In genomic region chr3:58560771-58561311, GRCh38 we compare ENCODE assay signal across 8 cellular contexts. TPM values are rescaled to one million over a fixed set of nuclear protein-coding genes. Genes with fewer than 3 reads are reported as not detected.
DNase-seq lines count a peak whose midpoint lies in the region; ATAC-seq and TF ChIP-seq lines count a peak whose summit lies in the region.

No MANE protein-coding gene starts in this region.

- no peak overlapping the region for H3K4me3 ChIP-seq in NB4 (ENCODE audit: low read depth, low read length)
- no peak overlapping the region for H3K4me3 ChIP-seq in mesodermal cell (ENCODE audit: extremely low read depth, insufficient read depth, low read length, poor library complexity, severe bottlenecking)

- no peaks in the 10 kb centered on the region for H3K36me3 ChIP-seq in mesodermal cell (ENCODE audit: control insufficient read depth, insufficient read depth, low read length)

- peak; percentile 16 for TF ChIP-seq CTCF in NB4 (IDR thresholded peaks at IDR 0.05; ENCODE audit: low read depth, low read length)

- no peaks in the 10 kb centered on the region for H3K9me3 ChIP-seq in mesodermal cell (ENCODE audit: control insufficient read depth, low read length)

- peak overlapping the region; percentile 85 for H3K27ac ChIP-seq in mesodermal cell (ENCODE audit: low read depth, low read length, severe bottlenecking)

- no peak for TF ChIP-seq POLR2A in NB4 (IDR thresholded peaks at IDR 0.05; ENCODE audit: extremely low read depth, insufficient read length)

- DNase-seq in EH (ENCODE audit: low read depth) (peak; percentile 98), NB4 (ENCODE audit: low read depth) (peak; percentile 42), ecto neural progenitor cell (ENCODE audit: low spot score) (peak; percentile 70), C1 segment of cervical spinal cord (lab: John Stamatoyannopoulos, UW) (no peak)

- peaks cover 18% of the 10 kb centered on the region for H3K4me1 ChIP-seq in mesodermal cell (ENCODE audit: control insufficient read depth, insufficient read depth, low read length, poor library complexity, severe bottlenecking)

- 62 to 63% methylated on average over 9 to 10 of the region's 12 CpGs for WGBS in mesodermal cell (ENCODE audit: insufficient coverage in 2 of 2), 2 experiments

- ATAC-seq in HG02970 (IDR thresholded peaks at IDR 0.05; ENCODE audit: low FRiP score, unreplicated experiment) (no peak), GM18873 (IDR thresholded peaks at IDR 0.05; ENCODE audit: low FRiP score, unreplicated experiment) (no peak), HG03565 (IDR thresholded peaks at IDR 0.05; ENCODE audit: unreplicated experiment) (no peak)

RNA-seq across cellular contexts. Expression of gene FAM107A, which starts 16.4 kb away (rescaled TPM):
- not detected for polyA plus RNA-seq in mesodermal cell (2013, experiment 1 of 2)
- polyA plus RNA-seq in mesodermal cell (2013, experiment 2 of 2) = 0.10 TPM

RNA-seq across cellular contexts. Expression of gene ACOX2, which starts 23.9 kb away (rescaled TPM):
- polyA plus RNA-seq in mesodermal cell (2013, experiment 1 of 2) = 3.8 TPM
- polyA plus RNA-seq in mesodermal cell (2013, experiment 2 of 2) = 4.0 TPM

Comparison
In these comparisons a context has a peak if more than half of its experiments do, and no peak if none do; other contexts are left out.
1. DNase-seq: peak in EH (single experiment), NB4 (single experiment) and ecto neural progenitor cell (single experiment); none in C1 segment of cervical spinal cord (0 of 14).